In genomic region chr1:30284226-30284625, GRCh38 we compare ENCODE assay signal across 32 cellular contexts.
"Had no signal": no experiment of that assay in that cellular context is flagged by ENCODE, and none has a peak within 500 bp of the region (broad histone marks: within the 10 kb centered on the region; RNA-seq: fewer than 3 reads in every experiment).

No MANE protein-coding gene starts in this region.

- H3K27me3 ChIP-seq: ascending aorta, cardiac muscle cell, Peyer's patch had no signal

- H3K4me1 ChIP-seq: ascending aorta, Peyer's patch had no signal

- H3K36me3 ChIP-seq: ascending aorta, cardiac muscle cell, Peyer's patch had no signal

- DNase-seq: activated B cell treated with CpG ODN at 0.5 μM for 24 hours; activated CD4-positive, alpha-beta memory T cell treated with anti-CD3 and anti-CD28 coated beads, Interleukin-2, amount 10 ng/mL, durations not matched to agents 7 days and 5 days; activated CD4-positive, alpha-beta T cell treated with anti-CD3 and anti-CD28 coated beads for 1 hour; activated CD4-positive, alpha-beta T cell treated with anti-CD3 and anti-CD28 coated beads for 48 hours; activated gamma-delta T cell; activated naive CD4-positive, alpha-beta T cell treated with Interleukin-2 at 50 U/mL for 16 hours; activated naive CD8-positive, alpha-beta T cell treated with anti-CD3 and anti-CD28 coated beads, Interleukin-2, amount 10 ng/mL, durations not matched to agents 7 days and 5 days; activated T-cell treated with anti-CD3 and anti-CD28 coated beads, Interleukin-2, amount 50 U/mL, for 48 hours; amygdala; NCI-H1092 treated with DMSO at 0.1 percent for 48 hours; NCI-H1417; NCI-H146; NCI-H187; NCI-H2029 treated with DMSO at 0.1 percent for 48 hours; NCI-H2107; NCI-H2171; NCI-H510A; NCI-H526; NCI-H748 treated with DMSO at 0.1 percent for 48 hours; NK-92 treated with Interleukin-12 subunit alpha and Interleukin-12 subunit beta, amount 100 ng/mL, for 24 hours; PC-3; RPMI8226; SIG-M5; SW 1271; T-helper 1 cell; T-helper 2 cell; T-helper 9 cell had no signal

- H3K4me3 ChIP-seq: ascending aorta, cardiac muscle cell, K562, Peyer's patch had no signal

- H3K27ac ChIP-seq: ascending aorta, cardiac muscle cell, Peyer's patch, VCaP had no signal

- H3K9me3 ChIP-seq: ascending aorta, Peyer's patch had no signal
